ENCODE assay signal across 19 cellular contexts in genomic region chr2:238299803-238300202, GRCh38. TPM values are rescaled to one million over a fixed set of nuclear protein-coding genes. Genes with fewer than 3 reads are reported as not detected.
DNase-seq lines count a peak whose midpoint lies in the region; ATAC-seq and TF ChIP-seq lines count a peak whose summit lies in the region.
"Had no signal": no experiment of that assay in that cellular context is flagged by ENCODE, and none has a peak within 500 bp of the region (broad histone marks: within the 10 kb centered on the region; RNA-seq: fewer than 3 reads in every experiment).

No MANE protein-coding gene starts in this region.

- no peak overlapping the region for H3K4me3 ChIP-seq in psoas muscle
- H3K4me3 ChIP-seq in effector memory CD4-positive, alpha-beta T cell (ENCODE audit: insufficient read depth, low read depth, low read length, poor library complexity, severe bottlenecking) = no peak overlapping the region
- H3K4me3 ChIP-seq: dorsolateral prefrontal cortex, GM23248, ovary had no signal

- intact Hi-C loops in psoas muscle (cut with DNase I) = no loop called here

- peak in 3 of 4 donors; percentile 31 to 59 (median 42) for ATAC-seq in psoas muscle
- no peak for ATAC-seq in activated T-cell treated with anti-CD3 and anti-CD28 coated beads, Interleukin-2, amount 50 U/mL, for 72 hours (replicated peaks in 1 of 2)
- ATAC-seq: stimulated activated memory B cell treated with anti-CD40 and anti-IgM and Interleukin-4, amounts not matched to agents 10 μg/mL and 1 μg/mL and 100 μg/mL, for 72 hours had no signal

- in situ Hi-C loops in ACHN (cut with HindIII; ENCODE audit: low pct_ligation_motif_present, low pct_unique_long_range_greater_than_20kb, low sequenced_read_pairs) = no loop called here

- H3K27ac Mint-ChIP-seq in activated T-cell treated with anti-CD3 and anti-CD28 coated beads, Interleukin-2, amount 50 U/mL, for 72 hours = no peak overlapping the region
- H3K27ac Mint-ChIP-seq: CD4-positive, alpha-beta memory T cell; stimulated activated memory B cell treated with anti-CD40 and anti-IgM and Interleukin-4, amounts not matched to agents 10 μg/mL and 1 μg/mL and 100 μg/mL, for 72 hours had no signal

- no peaks in the 10 kb centered on the region for H3K9me3 Mint-ChIP-seq in activated T-cell treated with anti-CD3 and anti-CD28 coated beads, Interleukin-2, amount 50 U/mL, for 72 hours
- H3K9me3 Mint-ChIP-seq: CD4-positive, alpha-beta memory T cell; stimulated activated memory B cell treated with anti-CD40 and anti-IgM and Interleukin-4, amounts not matched to agents 10 μg/mL and 1 μg/mL and 100 μg/mL, for 72 hours had no signal

- 12 to 46% (median 26%) methylated on average over 7 of the region's 7 CpGs for WGBS in psoas muscle, 3 donors

- no peaks in the 10 kb centered on the region for H3K27me3 Mint-ChIP-seq in activated T-cell treated with anti-CD3 and anti-CD28 coated beads, Interleukin-2, amount 50 U/mL, for 72 hours (ENCODE audit: low read depth)

- H3K4me3 Mint-ChIP-seq in activated T-cell treated with anti-CD3 and anti-CD28 coated beads, Interleukin-2, amount 50 U/mL, for 72 hours = no peak overlapping the region
- H3K4me3 Mint-ChIP-seq: CD4-positive, alpha-beta memory T cell; stimulated activated memory B cell treated with anti-CD40 and anti-IgM and Interleukin-4, amounts not matched to agents 10 μg/mL and 1 μg/mL and 100 μg/mL, for 72 hours had no signal

- no peaks in the 10 kb centered on the region for H3K36me3 ChIP-seq in psoas muscle (ENCODE audit: insufficient read depth in 1 of 2, low read depth in 1 of 2)
- no peaks in the 10 kb centered on the region for H3K36me3 ChIP-seq in effector memory CD4-positive, alpha-beta T cell (ENCODE audit: control insufficient read depth, insufficient read depth, low read length)
- H3K36me3 ChIP-seq: ovary had no signal

- DNase-seq in ACHN (peak; percentile 45), kidney glomerular epithelial cell (lab: John Stamatoyannopoulos, UW) (peak; percentile 25), psoas muscle (peak in 1 of 2 donors; percentile 25), NCI-H82 (lab: John Stamatoyannopoulos, UW) (no peak), SK-N-DZ (ENCODE audit: low spot score) (no peak)
- DNase-seq in effector memory CD4-positive, alpha-beta T cell = no peak
- DNase-seq in activated T-cell treated with anti-CD3 and anti-CD28 coated beads, Interleukin-2, amount 50 U/mL, for 72 hours = no peak
- DNase-seq: activated CD4-positive, alpha-beta T cell treated with anti-CD3 and anti-CD28 coated beads for 4 hours; activated naive CD4-positive, alpha-beta T cell treated with Interleukin-2 at 50 U/mL for 16 hours; CD4-positive, alpha-beta memory T cell; GM23248; KBM-7; kidney; NCI-H1092 treated with DMSO at 0.1 percent for 48 hours; ovary; stimulated activated CD4-positive, alpha-beta T cell treated with anti-CD3 and anti-CD28 coated beads, Interleukin-12 subunit alpha, Interleukin-12 subunit beta, amount 100 ng/mL, for 4 hours had no signal

- peaks cover 9% of the 10 kb centered on the region for H3K4me1 ChIP-seq in psoas muscle
- H3K4me1 ChIP-seq in effector memory CD4-positive, alpha-beta T cell (ENCODE audit: control insufficient read depth, insufficient read depth, low read length, poor library complexity, severe bottlenecking) = no peaks in the 10 kb centered on the region

- H3K27me3 ChIP-seq in psoas muscle (ENCODE audit: insufficient read depth in 3 of 3, low read length in 2 of 3) = no peaks in the 10 kb centered on the region
- H3K27me3 ChIP-seq in effector memory CD4-positive, alpha-beta T cell (replicated peaks; ENCODE audit: control insufficient read depth, insufficient read depth, low read length, poor library complexity, severe bottlenecking) = no peaks in the 10 kb centered on the region
- H3K27me3 ChIP-seq: dorsolateral prefrontal cortex, ovary had no signal

- H3K4me1 Mint-ChIP-seq in activated T-cell treated with anti-CD3 and anti-CD28 coated beads, Interleukin-2, amount 50 U/mL, for 72 hours (ENCODE audit: low read depth) = no peaks in the 10 kb centered on the region
- H3K4me1 Mint-ChIP-seq: stimulated activated memory B cell treated with anti-CD40 and anti-IgM and Interleukin-4, amounts not matched to agents 10 μg/mL and 1 μg/mL and 100 μg/mL, for 72 hours had no signal

- TF ChIP-seq CTCF in VCaP (conservative IDR thresholded peaks at IDR 0.05) (peak; percentile 18; the same call in 1 of the 2 replicates), psoas muscle (IDR thresholded peaks at IDR 0.05) (no peak)

- H3K9me3 ChIP-seq in psoas muscle = no peaks in the 10 kb centered on the region
- H3K9me3 ChIP-seq in effector memory CD4-positive, alpha-beta T cell (ENCODE audit: control insufficient read depth, low read length) = no peaks in the 10 kb centered on the region
- H3K9me3 ChIP-seq: ovary had no signal

- peak overlapping the region; percentile 93 for H3K27ac ChIP-seq in VCaP
- H3K27ac ChIP-seq in psoas muscle = no peak overlapping the region
- no peak overlapping the region for H3K27ac ChIP-seq in effector memory CD4-positive, alpha-beta T cell (ENCODE audit: insufficient read depth, low read length, poor library complexity, severe bottlenecking)
- H3K27ac ChIP-seq: GM23248, ovary had no signal

- H3K36me3 Mint-ChIP-seq in activated T-cell treated with anti-CD3 and anti-CD28 coated beads, Interleukin-2, amount 50 U/mL, for 72 hours (ENCODE audit: insufficient read depth in 2 of 2) = no peaks in the 10 kb centered on the region
- H3K36me3 Mint-ChIP-seq: CD4-positive, alpha-beta memory T cell; stimulated activated memory B cell treated with anti-CD40 and anti-IgM and Interleukin-4, amounts not matched to agents 10 μg/mL and 1 μg/mL and 100 μg/mL, for 72 hours had no signal

RNA-seq across cellular contexts. Expression of gene PER2, which starts 11.4 kb away (rescaled TPM):
- total RNA-seq in psoas muscle = 10 to 100 TPM in 3 of 4 donors, 1 to 10 TPM in 1; 7.8 to 20.7 (median 13.1) TPM
- polyA plus RNA-seq in psoas muscle = 1 to 10 TPM; 1.9 to 2.5 (median 2.4) TPM
- polyA plus RNA-seq in SK-N-DZ (2014; cell fraction: cytosol; rRNA removed) = 0.90 and 1.0 TPM in 2 replicates
- polyA plus RNA-seq in SK-N-DZ (2014; cell fraction: nucleus; rRNA removed) = 0.71 and 3.6 TPM in 2 replicates
- total RNA-seq in activated T-cell treated with anti-CD3 and anti-CD28 coated beads, Interleukin-2, amount 50 U/mL, for 72 hours = 10 to 100 TPM in 1 of 2 donors, 1 to 10 TPM in 1; 8.9 to 12.4 TPM

RNA-seq across cellular contexts. Expression of gene TRAF3IP1, which starts 20.5 kb away (rescaled TPM):
- 10 to 100 TPM; 14.9 to 24.7 (median 18.4) TPM for total RNA-seq in psoas muscle
- polyA plus RNA-seq in psoas muscle = 10 to 100 TPM in 1 of 3 donors, 1 to 10 TPM in 2; 2.9 to 30.9 (median 6.9) TPM
- polyA plus RNA-seq in SK-N-DZ (2014; cell fraction: cytosol; rRNA removed) = 5.2 and 6.8 TPM in 2 replicates
- 1.8 and 2.7 TPM in 2 replicates for polyA plus RNA-seq in SK-N-DZ (2014; cell fraction: nucleus; rRNA removed)
- 10 to 100 TPM in 1 of 2 donors, 1 to 10 TPM in 1; 7.0 to 13.1 TPM for total RNA-seq in activated T-cell treated with anti-CD3 and anti-CD28 coated beads, Interleukin-2, amount 50 U/mL, for 72 hours

RNA-seq across cellular contexts. Expression of gene HES6, which starts 60.0 kb away (rescaled TPM):
- 10 to 100 TPM in 2 of 4 donors, 1 to 10 TPM in 2; 4.1 to 13.1 (median 10.9) TPM for total RNA-seq in psoas muscle
- polyA plus RNA-seq in psoas muscle = 10 to 100 TPM; 35.7 to 54.5 (median 40.6) TPM
- polyA plus RNA-seq in SK-N-DZ (2014; cell fraction: cytosol; rRNA removed) = 218 and 334 TPM in 2 replicates
- 858 and 888 TPM in 2 replicates for polyA plus RNA-seq in SK-N-DZ (2014; cell fraction: nucleus; rRNA removed)
- 1 to 10 TPM; 1.6 to 2.0 TPM for total RNA-seq in activated T-cell treated with anti-CD3 and anti-CD28 coated beads, Interleukin-2, amount 50 U/mL, for 72 hours

Comparison
In these comparisons a context has a peak if more than half of its experiments do, and no peak if none do; other contexts are left out.
1. DNase-seq: peak in ACHN (single experiment) and kidney glomerular epithelial cell (single experiment); none in NCI-H82 (single experiment), effector memory CD4-positive, alpha-beta T cell (0 of 3), SK-N-DZ (single experiment) and activated T-cell treated with anti-CD3 and anti-CD28 coated beads, Interleukin-2, amount 50 U/mL, for 72 hours (0 of 2).
2. ATAC-seq: peak in psoas muscle (3 of 4); none in activated T-cell treated with anti-CD3 and anti-CD28 coated beads, Interleukin-2, amount 50 U/mL, for 72 hours (0 of 2).